Comparison of ENCODE assay signal across 8 cellular contexts in the genomic region with DNA sequence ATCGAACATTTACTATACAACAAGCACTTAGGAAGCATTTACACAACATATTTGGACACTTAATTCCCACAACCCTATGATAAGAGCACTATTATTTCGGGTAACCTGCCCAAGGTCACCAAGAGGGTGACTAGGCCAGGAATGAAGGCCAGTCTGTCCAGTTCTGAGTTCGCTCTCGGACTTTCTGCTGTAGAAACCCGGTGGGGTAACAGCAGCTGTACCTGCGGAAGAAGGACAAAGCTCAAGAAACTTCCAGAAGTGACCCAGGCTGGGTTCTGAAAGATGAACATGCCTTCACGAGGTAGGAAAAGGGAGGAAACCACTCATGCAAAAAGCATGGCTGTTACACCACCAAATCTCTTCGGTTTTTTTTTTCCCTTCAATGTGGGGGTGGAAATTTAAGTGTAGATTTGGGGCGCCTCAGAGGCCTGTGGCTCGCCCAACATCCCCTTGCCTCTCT. TPM values are rescaled to one million over a fixed set of nuclear protein-coding genes. Genes with fewer than 3 reads are reported as not detected.
DNase-seq lines count a peak whose midpoint lies in the region; ATAC-seq lines count a peak whose summit lies in the region.

No MANE protein-coding gene starts in this region.

- H3K4me1 ChIP-seq in adipocyte (ENCODE audit: control insufficient read depth, insufficient read depth, low read length) = peaks cover 7% of the 10 kb centered on the region

- ATAC-seq in GM21619 (IDR thresholded peaks at IDR 0.05; ENCODE audit: unreplicated experiment) = no peak
- no peak for ATAC-seq in GM21529 (IDR thresholded peaks at IDR 0.05; ENCODE audit: unreplicated experiment)
- ATAC-seq in GM19395 (IDR thresholded peaks at IDR 0.05; ENCODE audit: unreplicated experiment) = no peak

- POLR2A ChIA-PET in activated CD4-positive, alpha-beta T cell treated with anti-CD3 and anti-CD28 coated beads, Interleukin-2, amount 10 ng/mL, durations not matched to agents 7 days and 5 days (lab: Charles Lee) = interaction anchor here (1.0 kb wide), 1 partner anchor 26 kb away, joined by 4 read pairs; no protein-coding TSS in a partner anchor

- no peaks in the 10 kb centered on the region for H3K36me3 ChIP-seq in adipocyte (ENCODE audit: control insufficient read depth, insufficient read depth, low read length, severe bottlenecking)

- no peaks in the 10 kb centered on the region for H3K27me3 ChIP-seq in adipocyte (replicated peaks; ENCODE audit: control insufficient read depth, insufficient read depth, low read length)

- H3K4me3 Mint-ChIP-seq in activated CD4-positive, alpha-beta T cell treated with anti-CD3 and anti-CD28 coated beads, Interleukin-2, amount 10 ng/mL, durations not matched to agents 7 days and 5 days = peak overlapping the region; percentile 87

- peak overlapping the region; percentile 96 for H3K27ac Mint-ChIP-seq in activated CD4-positive, alpha-beta T cell treated with anti-CD3 and anti-CD28 coated beads, Interleukin-2, amount 10 ng/mL, durations not matched to agents 7 days and 5 days

- peak overlapping the region; percentile 69 for H3K27ac ChIP-seq in temporal lobe (ENCODE audit: low read depth, low read length)

- H3K4me3 ChIP-seq in adipocyte (ENCODE audit: low read length) = peak overlapping the region; percentile 95

- DNase-seq in activated CD4-positive, alpha-beta T cell treated with anti-CD3 and anti-CD28 coated beads, Interleukin-2, amount 10 ng/mL, durations not matched to agents 7 days and 5 days = no peak
- no peak for DNase-seq in activated CD4-positive, alpha-beta T cell treated with anti-CD3 and anti-CD28 coated beads for 1 hour
- DNase-seq in adipocyte (ENCODE audit: low read depth) (no peak), kidney tubule cell (ENCODE audit: low spot score) (peak; percentile 20)

- H3K9ac ChIP-seq in adipocyte (ENCODE audit: low read length) = peak overlapping the region; percentile 86

- H3K4me1 Mint-ChIP-seq in activated CD4-positive, alpha-beta T cell treated with anti-CD3 and anti-CD28 coated beads, Interleukin-2, amount 10 ng/mL, durations not matched to agents 7 days and 5 days = peaks cover 16% of the 10 kb centered on the region

- H3K9me3 Mint-ChIP-seq in activated CD4-positive, alpha-beta T cell treated with anti-CD3 and anti-CD28 coated beads, Interleukin-2, amount 10 ng/mL, durations not matched to agents 7 days and 5 days = no peaks in the 10 kb centered on the region

- H3K27me3 Mint-ChIP-seq in activated CD4-positive, alpha-beta T cell treated with anti-CD3 and anti-CD28 coated beads, Interleukin-2, amount 10 ng/mL, durations not matched to agents 7 days and 5 days = no peaks in the 10 kb centered on the region

- no peaks in the 10 kb centered on the region for H3K36me3 Mint-ChIP-seq in activated CD4-positive, alpha-beta T cell treated with anti-CD3 and anti-CD28 coated beads, Interleukin-2, amount 10 ng/mL, durations not matched to agents 7 days and 5 days (ENCODE audit: low read depth)

- CTCF ChIA-PET in activated CD4-positive, alpha-beta T cell treated with anti-CD3 and anti-CD28 coated beads, Interleukin-2, amount 10 ng/mL, durations not matched to agents 7 days and 5 days (lab: Charles Lee) = interaction anchor here (0.6 to 3.9 kb wide), 6 partner anchors 15 to 1740 kb away, joined by 3 to 19 read pairs (median 4); partner anchors contain the start of genes RPLP0 and SIRT4

- H3K9me3 ChIP-seq in adipocyte (ENCODE audit: control insufficient read depth, low read length) = no peaks in the 10 kb centered on the region

RNA-seq across cellular contexts. Expression of gene PLA2G1B, which starts 10.8 kb away (rescaled TPM):
- total RNA-seq in activated CD4-positive, alpha-beta T cell treated with anti-CD3 and anti-CD28 coated beads, Interleukin-2, amount 10 ng/mL, durations not matched to agents 7 days and 5 days = not detected
- 1.2 TPM for total RNA-seq in temporal lobe

RNA-seq across cellular contexts. Expression of gene SIRT4, which starts 14.7 kb away (rescaled TPM):
- 1 to 10 TPM in 1 of 2 experiments, under 1 TPM in 1; 0.94 to 1.8 TPM for total RNA-seq in activated CD4-positive, alpha-beta T cell treated with anti-CD3 and anti-CD28 coated beads, Interleukin-2, amount 10 ng/mL, durations not matched to agents 7 days and 5 days
- total RNA-seq in temporal lobe = 3.9 TPM

RNA-seq across cellular contexts. Expression of gene RNU4-1, which starts 23.8 kb away (rescaled TPM):
- 1,000 to 10,000 TPM in 1 of 2 experiments, 100 to 1,000 TPM in 1; 672 to 1,846 TPM for total RNA-seq in activated CD4-positive, alpha-beta T cell treated with anti-CD3 and anti-CD28 coated beads, Interleukin-2, amount 10 ng/mL, durations not matched to agents 7 days and 5 days
- under 0.01 TPM for total RNA-seq in temporal lobe

RNA-seq across cellular contexts. Expression of gene RNU4-2, which starts 25.1 kb away (rescaled TPM):
- 1,000 to 10,000 TPM; 1,162 to 3,350 TPM for total RNA-seq in activated CD4-positive, alpha-beta T cell treated with anti-CD3 and anti-CD28 coated beads, Interleukin-2, amount 10 ng/mL, durations not matched to agents 7 days and 5 days
- under 0.01 TPM for total RNA-seq in temporal lobe

RNA-seq across cellular contexts. Expression of gene PXN, which starts 51.3 kb away (rescaled TPM):
- total RNA-seq in activated CD4-positive, alpha-beta T cell treated with anti-CD3 and anti-CD28 coated beads, Interleukin-2, amount 10 ng/mL, durations not matched to agents 7 days and 5 days = 100 to 1,000 TPM; 201 to 236 TPM
- total RNA-seq in temporal lobe = 4.9 TPM

Comparison
In these comparisons a context has a peak if more than half of its experiments do, and no peak if none do; other contexts are left out.
1. RNA of gene RNU4-1, which starts 23.8 kb away (total RNA-seq): 672 to 1,846 TPM in activated CD4-positive, alpha-beta T cell treated with anti-CD3 and anti-CD28 coated beads, Interleukin-2, amount 10 ng/mL, durations not matched to agents 7 days and 5 days; under 0.01 TPM in temporal lobe (single experiment); every median in the first group is over 100 times any median in the second.